10 cellular contexts compared by ENCODE assay signal in the genomic region with DNA sequence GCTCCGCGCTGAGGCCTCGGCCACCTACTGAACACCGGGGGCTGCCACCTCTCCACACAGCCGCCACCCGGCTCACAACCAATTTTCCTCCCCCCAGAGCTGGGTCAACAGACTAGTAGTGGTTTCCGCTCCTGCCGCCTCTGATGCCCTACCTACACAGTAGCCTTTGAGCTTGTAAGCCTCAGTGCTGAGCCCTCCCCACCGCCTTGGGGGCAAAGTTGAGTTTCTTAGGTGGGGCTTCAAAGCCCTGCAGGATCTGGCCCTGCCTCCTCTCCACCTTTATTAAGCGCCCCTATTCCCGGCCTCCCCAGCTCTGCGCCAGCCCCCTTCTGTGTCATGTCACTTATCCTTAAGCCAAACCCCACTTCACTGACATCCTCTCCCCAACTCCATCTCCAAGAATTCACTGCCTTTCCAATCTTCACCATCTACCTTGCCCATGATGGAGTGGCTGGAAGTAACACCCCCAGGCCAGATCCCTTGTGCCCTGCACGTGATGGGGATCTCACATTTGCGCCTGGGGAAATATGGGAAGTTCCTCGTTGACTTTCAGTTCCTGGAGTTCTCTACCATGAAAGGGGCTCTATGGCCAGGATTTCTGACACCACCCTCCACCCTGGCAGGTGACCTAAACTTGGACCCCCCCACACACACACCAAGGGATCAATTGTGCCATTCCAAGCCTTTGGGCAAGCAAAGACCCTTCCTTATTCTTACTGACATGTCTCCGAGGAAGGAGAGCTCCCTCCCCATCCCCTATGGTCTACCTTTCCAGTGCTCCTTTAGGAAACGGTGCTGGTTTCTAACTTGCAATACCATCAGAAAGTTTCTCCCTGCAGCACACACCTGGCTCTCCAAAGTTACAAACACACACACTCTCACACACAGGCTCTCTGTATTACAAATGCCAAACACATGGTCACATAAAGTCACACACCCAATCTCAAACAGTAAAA. TPM values are rescaled to one million over a fixed set of nuclear protein-coding genes. Genes with fewer than 3 reads are reported as not detected.
DNase-seq lines count a peak whose midpoint lies in the region; ATAC-seq, FAIRE-seq and TF ChIP-seq lines count a peak whose summit lies in the region.
"Had no signal": no experiment of that assay in that cellular context is flagged by ENCODE, and none has a peak within 500 bp of the region (broad histone marks: within the 10 kb centered on the region; RNA-seq: fewer than 3 reads in every experiment).

No MANE protein-coding gene starts in this region.

- no peak for FAIRE-seq in pancreas (lab: Jason Lieb, UNC)

- intact Hi-C loops in pancreas (cut with DNase I) = loop anchor here in 2 of 3 donors (5.0 to 10.0 kb wide), 4 partner anchors 40 to 187 kb away; no protein-coding TSS in a partner anchor

- peaks cover 75% of the 10 kb centered on the region for H3K27me3 Mint-ChIP-seq in stimulated activated naive CD8-positive, alpha-beta T cell treated with anti-CD3 and anti-CD28 coated beads, Interleukin-15, amount 100 ng/mL, for 72 hours
- H3K27me3 Mint-ChIP-seq in T-cell (peaks cover 58 to 66% of the 10 kb centered on the region in 2 donors), memory B cell (peaks cover 52% of the 10 kb centered on the region)

- H3K4me1 Mint-ChIP-seq in stimulated activated naive CD8-positive, alpha-beta T cell treated with anti-CD3 and anti-CD28 coated beads, Interleukin-15, amount 100 ng/mL, for 72 hours = peaks cover 48% of the 10 kb centered on the region
- H3K4me1 Mint-ChIP-seq in T-cell (peaks cover 23 to 35% (median 31%) of the 10 kb centered on the region in 3 donors), memory B cell (peaks cover 25% of the 10 kb centered on the region)

- H3K36me3 Mint-ChIP-seq in T-cell (no peaks in the 10 kb centered on the region), memory B cell (no peaks in the 10 kb centered on the region)

- H3K27me3 ChIP-seq in pancreas = peaks cover 0 to 18% (median 4%) of the 10 kb centered on the region in 4 donors

- peak in 1 of 4 donors; percentile 9 for TF ChIP-seq CTCF in pancreas (IDR thresholded peaks at IDR 0.05)

- no peaks in the 10 kb centered on the region for H3K36me3 ChIP-seq in pancreas

- no peak for DNase-seq in stimulated activated naive CD8-positive, alpha-beta T cell treated with anti-CD3 and anti-CD28 coated beads, Interleukin-15, amount 100 ng/mL, for 72 hours
- DNase-seq in stimulated activated naive CD8-positive, alpha-beta T cell treated with anti-CD3 and anti-CD28 coated beads, Interleukin-15, Interleukin-2, amounts not matched to agents 100 U/mL and 50 U/mL, for 24 hours = no peak
- no peak for DNase-seq in T-cell
- no peak for DNase-seq in memory B cell (ENCODE audit: low spot score in 2 of 2)
- no peak for DNase-seq in NCI-H1105 treated with DMSO at 0.1 percent for 48 hours (lab: John Stamatoyannopoulos, UW)
- DNase-seq in pancreas = no peak
- DNase-seq in mucosa of gallbladder (ENCODE audit: low spot score) = no peak
- no peak for DNase-seq in superior temporal gyrus (ENCODE audit: extremely low spot score)

- no peak for ATAC-seq in stimulated activated naive CD8-positive, alpha-beta T cell treated with anti-CD3 and anti-CD28 coated beads, Interleukin-15, amount 100 ng/mL, for 72 hours
- ATAC-seq in stimulated activated naive CD8-positive, alpha-beta T cell treated with anti-CD3 and anti-CD28 coated beads, Interleukin-15, Interleukin-2, amounts not matched to agents 100 U/mL and 50 U/mL, for 24 hours = no peak
- ATAC-seq in T-cell (replicated peaks in 1 of 4) (no peak), memory B cell (ENCODE audit: low read depth) (peak; percentile 7), pancreas (no peak)

- no peak overlapping the region for H3K27ac Mint-ChIP-seq in stimulated activated naive CD8-positive, alpha-beta T cell treated with anti-CD3 and anti-CD28 coated beads, Interleukin-15, amount 100 ng/mL, for 72 hours
- peak overlapping the region in 1 of 2 donors; percentile 1 for H3K27ac Mint-ChIP-seq in T-cell
- H3K27ac Mint-ChIP-seq in memory B cell = peak overlapping the region; percentile 15

- POLR2A ChIA-PET in T-cell (lab: Charles Lee) = interaction anchor here in 1 of 2 donors (0.5 kb wide), 1 partner anchor 9 kb away, joined by 3 read pairs; no protein-coding TSS in a partner anchor

- CTCF ChIA-PET in T-cell (lab: Charles Lee) = interaction anchor here (0.6 to 1.9 kb wide), 3 partner anchors 11 to 188 kb away, joined by 3 to 5 read pairs (median 4); no protein-coding TSS in a partner anchor

- H3K4me3 ChIP-seq in pancreas = no peak overlapping the region

- no peaks in the 10 kb centered on the region for H3K9me3 Mint-ChIP-seq in stimulated activated naive CD8-positive, alpha-beta T cell treated with anti-CD3 and anti-CD28 coated beads, Interleukin-15, amount 100 ng/mL, for 72 hours
- H3K9me3 Mint-ChIP-seq in T-cell (no peaks in the 10 kb centered on the region), memory B cell (no peaks in the 10 kb centered on the region)

- H3K9me3 ChIP-seq in pancreas = no peaks in the 10 kb centered on the region

- peaks cover 0 to 3% (median 0%) of the 10 kb centered on the region in 3 donors for H3K4me1 ChIP-seq in pancreas

- no peak overlapping the region for H3K27ac ChIP-seq in pancreas

- 29 to 33% methylated on average over 17 of the region's 17 CpGs for WGBS in pancreas, 2 donors

- peak overlapping the region; percentile 73 to 84 for H3K4me3 Mint-ChIP-seq in stimulated activated naive CD8-positive, alpha-beta T cell treated with anti-CD3 and anti-CD28 coated beads, Interleukin-15, amount 100 ng/mL, for 72 hours
- H3K4me3 Mint-ChIP-seq in T-cell (peak overlapping the region; percentile 71 to 82 (median 73)), memory B cell (peak overlapping the region; percentile 82)

RNA-seq across cellular contexts. Expression of a gene that starts 2.7 kb away (rescaled TPM):
- total RNA-seq in T-cell (not detected), pancreas (1 to 10 TPM in 2 of 6 donors, under 1 TPM in 3, not detected in 1; 0.12 to 2.6 (median 0.31) TPM), mucosa of gallbladder (23.0 TPM)
- 1 to 10 TPM in 1 of 2 donors, under 1 TPM in 1; 0.87 to 2.5 TPM for polyA plus RNA-seq in pancreas
- total RNA-seq: endothelial cell of umbilical vein, renal cortical epithelial cell had no signal
- polyA plus RNA-seq: endothelial cell of umbilical vein had no signal

RNA-seq across cellular contexts. Expression of a gene that starts 19.7 kb away (rescaled TPM):
- 10 to 100 TPM in 4 of 5 donors, 1 to 10 TPM in 1; 9.3 to 28.6 (median 22.5) TPM for total RNA-seq in T-cell
- total RNA-seq in pancreas = 10 to 100 TPM in 2 of 6 donors, 1 to 10 TPM in 4; 7.6 to 16.1 (median 10.0) TPM
- 10 to 100 TPM; 17.1 to 19.8 TPM for polyA plus RNA-seq in pancreas
- 28.7 TPM for total RNA-seq in mucosa of gallbladder

RNA-seq across cellular contexts. Expression of a gene that starts 28.1 kb away (rescaled TPM):
- total RNA-seq in T-cell = 10 to 100 TPM; 60.8 to 82.9 (median 69.0) TPM
- total RNA-seq in pancreas = 10 to 100 TPM; 31.5 to 50.7 (median 38.6) TPM
- polyA plus RNA-seq in pancreas = 10 to 100 TPM; 37.4 to 84.3 TPM
- total RNA-seq in mucosa of gallbladder = 81.9 TPM

RNA-seq across cellular contexts. Expression of a gene that starts 36.7 kb away (rescaled TPM):
- under 1 TPM in 1 of 5 donors, not detected in 4; 0.38 TPM for total RNA-seq in T-cell
- not detected for total RNA-seq in pancreas
- polyA plus RNA-seq in pancreas = not detected
- total RNA-seq in mucosa of gallbladder = not detected
- total RNA-seq: endothelial cell of umbilical vein, renal cortical epithelial cell had no signal
- polyA plus RNA-seq: endothelial cell of umbilical vein had no signal

RNA-seq across cellular contexts. Expression of a gene that starts 45.4 kb away (rescaled TPM):
- total RNA-seq in T-cell (10 to 100 TPM; 27.7 to 65.9 (median 60.9) TPM), pancreas (10 to 100 TPM; 20.4 to 27.2 (median 22.9) TPM), mucosa of gallbladder (77.1 TPM)
- 10 to 100 TPM; 18.3 to 23.0 TPM for polyA plus RNA-seq in pancreas
